ENCODE assay signal across 1 cellular context in the genomic region with DNA sequence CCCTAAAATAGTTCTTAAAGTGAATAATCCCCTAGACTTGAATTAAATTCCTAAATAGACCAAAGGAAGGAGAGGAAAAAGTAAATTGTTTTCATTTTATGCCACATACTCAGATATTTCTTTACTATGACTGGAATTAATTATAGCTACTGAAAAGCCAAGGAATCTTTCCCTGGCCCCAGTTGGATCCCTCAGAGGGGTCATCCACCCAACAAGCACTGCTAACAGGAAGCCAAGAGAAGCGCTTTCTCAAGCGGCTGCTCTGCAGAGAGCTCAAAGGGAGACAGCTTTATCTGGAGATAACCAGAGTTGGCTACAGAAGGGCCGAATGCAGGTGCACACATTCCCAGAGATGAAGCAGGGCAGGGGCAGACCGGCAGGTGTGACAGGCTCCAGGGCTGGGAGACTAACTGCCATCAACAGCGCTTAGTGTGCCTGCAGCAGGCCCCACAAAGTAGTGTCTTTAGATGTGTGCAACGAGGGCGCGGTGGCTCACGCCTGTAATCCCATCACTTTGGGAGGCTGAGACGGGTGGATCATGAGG.
TF ChIP-seq lines count a peak whose summit lies in the region.

No MANE protein-coding gene starts in this region.

TF ChIP-seq in IMR-90, 13 proteins besides CTCF, POLR2A, EP300 and RAD21:
- no peak for TF ChIP-seq RCOR1 (IDR thresholded peaks at IDR 0.05; ENCODE audit: insufficient replicate concordance, low read length)
- no peak for TF ChIP-seq FOS (IDR thresholded peaks at IDR 0.05; ENCODE audit: low read depth, low read length)
- TF ChIP-seq MAZ (IDR thresholded peaks at IDR 0.05; ENCODE audit: borderline replicate concordance, low read depth, low read length) = no peak
- TF ChIP-seq MXI1 (IDR thresholded peaks at IDR 0.05; ENCODE audit: borderline replicate concordance, low read depth, low read length) = no peak
- TF ChIP-seq CHD1 (IDR thresholded peaks at IDR 0.05; ENCODE audit: low read depth, low read length) = no peak
- TF ChIP-seq BHLHE40 (IDR thresholded peaks at IDR 0.05; ENCODE audit: low read depth, low read length) = no peak
- TF ChIP-seq, protein P1, sequence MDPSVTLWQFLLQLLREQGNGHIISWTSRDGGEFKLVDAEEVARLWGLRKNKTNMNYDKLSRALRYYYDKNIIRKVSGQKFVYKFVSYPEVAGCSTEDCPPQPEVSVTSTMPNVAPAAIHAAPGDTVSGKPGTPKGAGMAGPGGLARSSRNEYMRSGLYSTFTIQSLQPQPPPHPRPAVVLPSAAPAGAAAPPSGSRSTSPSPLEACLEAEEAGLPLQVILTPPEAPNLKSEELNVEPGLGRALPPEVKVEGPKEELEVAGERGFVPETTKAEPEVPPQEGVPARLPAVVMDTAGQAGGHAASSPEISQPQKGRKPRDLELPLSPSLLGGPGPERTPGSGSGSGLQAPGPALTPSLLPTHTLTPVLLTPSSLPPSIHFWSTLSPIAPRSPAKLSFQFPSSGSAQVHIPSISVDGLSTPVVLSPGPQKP (IDR thresholded peaks at IDR 0.05; ENCODE audit: borderline replicate concordance, low read depth, low read length) = no peak
- no peak for TF ChIP-seq MAFK (IDR thresholded peaks at IDR 0.05; ENCODE audit: low read depth, low read length)
TF ChIP-seq in IMR-90: peak in this region for 0.
